2 cellular contexts compared by ENCODE assay signal in the genomic region with DNA sequence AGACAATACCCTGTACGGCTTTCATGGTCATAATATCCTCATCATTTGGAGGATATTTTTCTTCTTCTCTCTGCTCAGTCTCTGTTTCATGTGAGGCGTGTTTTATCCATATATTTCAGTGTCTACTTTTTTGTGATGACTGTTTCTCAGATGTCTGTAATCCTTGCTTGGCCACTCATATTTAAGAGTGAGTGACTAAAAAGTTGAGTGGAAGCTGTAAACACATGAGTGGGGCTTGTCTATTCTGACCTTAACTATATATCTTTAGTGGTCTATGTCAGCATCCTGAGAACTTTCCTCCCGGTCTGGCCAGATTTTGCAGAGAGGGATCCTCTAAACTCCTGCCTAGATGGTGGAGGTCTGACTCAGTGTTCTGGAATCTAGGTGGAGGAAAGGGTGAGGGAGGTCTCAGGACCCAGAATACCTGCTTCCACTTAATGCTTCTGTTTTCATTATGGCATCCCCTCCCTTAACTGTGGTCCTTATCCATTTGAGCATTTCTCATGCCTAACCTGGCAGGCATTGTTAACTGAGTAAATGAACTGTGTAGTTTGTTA.
A peak's percentile ranks its signal among the peaks of the same experiment; 100 is the strongest.
TF ChIP-seq lines count a peak whose summit lies in the region.

No MANE protein-coding gene starts in this region.

TF ChIP-seq in HepG2, 621 proteins besides CTCF, POLR2A, EP300 and RAD21:
- TF ChIP-seq TEAD3 (CRISPR knock-in tag; optimal IDR thresholded peaks at IDR 0.05; ENCODE audit: borderline replicate concordance) (peak; percentile 17), HNRNPK (IDR thresholded peaks at IDR 0.05; ENCODE audit: low read depth, low read length, poor library complexity, severe bottlenecking) (no peak)

TF ChIP-seq in WTC11, 78 proteins besides CTCF, POLR2A, EP300 and RAD21:
- TF ChIP-seq FOXK1 (CRISPR knock-in tag; IDR thresholded peaks at IDR 0.05), result no peak
- TF ChIP-seq, protein P1, sequence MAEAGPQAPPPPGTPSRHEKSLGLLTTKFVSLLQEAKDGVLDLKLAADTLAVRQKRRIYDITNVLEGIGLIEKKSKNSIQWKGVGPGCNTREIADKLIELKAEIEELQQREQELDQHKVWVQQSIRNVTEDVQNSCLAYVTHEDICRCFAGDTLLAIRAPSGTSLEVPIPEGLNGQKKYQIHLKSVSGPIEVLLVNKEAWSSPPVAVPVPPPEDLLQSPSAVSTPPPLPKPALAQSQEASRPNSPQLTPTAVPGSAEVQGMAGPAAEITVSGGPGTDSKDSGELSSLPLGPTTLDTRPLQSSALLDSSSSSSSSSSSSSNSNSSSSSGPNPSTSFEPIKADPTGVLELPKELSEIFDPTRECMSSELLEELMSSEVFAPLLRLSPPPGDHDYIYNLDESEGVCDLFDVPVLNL (CRISPR knock-in tag; IDR thresholded peaks at IDR 0.05; ENCODE audit: borderline replicate concordance, low read depth), result no peak
- no peak for TF ChIP-seq GABPB1 (CRISPR knock-in tag; IDR thresholded peaks at IDR 0.05)
- TF ChIP-seq HMGA2 (CRISPR knock-in tag; IDR thresholded peaks at IDR 0.05), result no peak
- TF ChIP-seq ETV6 (CRISPR knock-in tag; IDR thresholded peaks at IDR 0.05), result no peak
- TF ChIP-seq, protein P2, sequence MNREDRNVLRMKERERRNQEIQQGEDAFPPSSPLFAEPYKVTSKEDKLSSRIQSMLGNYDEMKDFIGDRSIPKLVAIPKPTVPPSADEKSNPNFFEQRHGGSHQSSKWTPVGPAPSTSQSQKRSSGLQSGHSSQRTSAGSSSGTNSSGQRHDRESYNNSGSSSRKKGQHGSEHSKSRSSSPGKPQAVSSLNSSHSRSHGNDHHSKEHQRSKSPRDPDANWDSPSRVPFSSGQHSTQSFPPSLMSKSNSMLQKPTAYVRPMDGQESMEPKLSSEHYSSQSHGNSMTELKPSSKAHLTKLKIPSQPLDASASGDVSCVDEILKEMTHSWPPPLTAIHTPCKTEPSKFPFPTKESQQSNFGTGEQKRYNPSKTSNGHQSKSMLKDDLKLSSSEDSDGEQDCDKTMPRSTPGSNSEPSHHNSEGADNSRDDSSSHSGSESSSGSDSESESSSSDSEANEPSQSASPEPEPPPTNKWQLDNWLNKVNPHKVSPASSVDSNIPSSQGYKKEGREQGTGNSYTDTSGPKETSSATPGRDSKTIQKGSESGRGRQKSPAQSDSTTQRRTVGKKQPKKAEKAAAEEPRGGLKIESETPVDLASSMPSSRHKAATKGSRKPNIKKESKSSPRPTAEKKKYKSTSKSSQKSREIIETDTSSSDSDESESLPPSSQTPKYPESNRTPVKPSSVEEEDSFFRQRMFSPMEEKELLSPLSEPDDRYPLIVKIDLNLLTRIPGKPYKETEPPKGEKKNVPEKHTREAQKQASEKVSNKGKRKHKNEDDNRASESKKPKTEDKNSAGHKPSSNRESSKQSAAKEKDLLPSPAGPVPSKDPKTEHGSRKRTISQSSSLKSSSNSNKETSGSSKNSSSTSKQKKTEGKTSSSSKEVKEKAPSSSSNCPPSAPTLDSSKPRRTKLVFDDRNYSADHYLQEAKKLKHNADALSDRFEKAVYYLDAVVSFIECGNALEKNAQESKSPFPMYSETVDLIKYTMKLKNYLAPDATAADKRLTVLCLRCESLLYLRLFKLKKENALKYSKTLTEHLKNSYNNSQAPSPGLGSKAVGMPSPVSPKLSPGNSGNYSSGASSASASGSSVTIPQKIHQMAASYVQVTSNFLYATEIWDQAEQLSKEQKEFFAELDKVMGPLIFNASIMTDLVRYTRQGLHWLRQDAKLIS (CRISPR knock-in tag; IDR thresholded peaks at IDR 0.05; ENCODE audit: borderline replicate concordance), result no peak
- TF ChIP-seq GTF2I (CRISPR knock-in tag; conservative IDR thresholded peaks at IDR 0.05), result no peak
- TF ChIP-seq ZNF423 (CRISPR knock-in tag; IDR thresholded peaks at IDR 0.05), result no peak
- no peak for TF ChIP-seq NFYB (CRISPR knock-in tag; conservative IDR thresholded peaks at IDR 0.05; ENCODE audit: low read depth)
- no peak for TF ChIP-seq NFE2L1 (CRISPR knock-in tag; IDR thresholded peaks at IDR 0.05)
- no peak for TF ChIP-seq ELF4 (CRISPR knock-in tag; IDR thresholded peaks at IDR 0.05; ENCODE audit: low read depth)
